16 cellular contexts compared by ENCODE assay signal in genomic region chr4:153116801-153117200, GRCh38.
DNase-seq lines count a peak whose midpoint lies in the region; ATAC-seq and TF ChIP-seq lines count a peak whose summit lies in the region.
"Had no signal": no experiment of that assay in that cellular context is flagged by ENCODE, and none has a peak within 500 bp of the region (broad histone marks: within the 10 kb centered on the region; RNA-seq: fewer than 3 reads in every experiment).

No MANE protein-coding gene starts in this region.

- ATAC-seq in natural killer cell (no peak), naive B cell (ENCODE audit: low read depth in 2 of 2) (no peak), GM19452 (IDR thresholded peaks at IDR 0.05; ENCODE audit: unreplicated experiment) (no peak), T-helper 17 cell (no peak)
- ATAC-seq in natural killer cell treated with Interleukin-12 subunit alpha and Interleukin-12 subunit beta and Interleukin-15 and Interleukin-18, amount 100 ng/mL, for 72 hours, result no peak
- ATAC-seq in stimulated activated effector memory CD8-positive, alpha-beta T cell treated with anti-CD3 and anti-CD28 coated beads, Interleukin-12 subunit alpha, Interleukin-12 subunit beta, amount 100 ng/mL, for 72 hours, result no peak
- ATAC-seq: PC-3 had no signal

- DNase-seq in natural killer cell, result no peak
- DNase-seq in natural killer cell treated with Interleukin-12 subunit alpha and Interleukin-12 subunit beta and Interleukin-15 and Interleukin-18, amount 100 ng/mL, for 72 hours (ENCODE audit: low spot score), result no peak
- no peak for DNase-seq in naive B cell
- DNase-seq in stimulated activated effector memory CD8-positive, alpha-beta T cell treated with anti-CD3 and anti-CD28 coated beads, Interleukin-12 subunit alpha, Interleukin-12 subunit beta, amount 100 ng/mL, for 72 hours (ENCODE audit: low spot score in 2 of 2), result no peak
- DNase-seq in T-helper 17 cell, result no peak
- DNase-seq: activated CD4-positive, alpha-beta T cell treated with anti-CD3 and anti-CD28 coated beads for 48 hours; GF-D8; MV-4-11; NCI-H1694 treated with DMSO at 0.1 percent for 48 hours; PC-3; SHP77 treated with DMSO at 0.1 percent for 48 hours; stomach had no signal

- H3K36me3 ChIP-seq in SU-DHL-6 (ENCODE audit: low read length), result no peaks in the 10 kb centered on the region
- H3K36me3 ChIP-seq: HAP-1, stomach had no signal

- H3K9me3 ChIP-seq in SU-DHL-6 (ENCODE audit: insufficient read depth, low read length) (no peaks in the 10 kb centered on the region), T-helper 17 cell (ENCODE audit: control insufficient read depth, low read length, poor library complexity, severe bottlenecking) (no peaks in the 10 kb centered on the region)
- H3K9me3 ChIP-seq: HAP-1, stomach had no signal

- no peaks in the 10 kb centered on the region for H3K36me3 Mint-ChIP-seq in natural killer cell
- no peaks in the 10 kb centered on the region for H3K36me3 Mint-ChIP-seq in natural killer cell treated with Interleukin-12 subunit alpha and Interleukin-12 subunit beta and Interleukin-15 and Interleukin-18, amount 100 ng/mL, for 72 hours
- no peaks in the 10 kb centered on the region for H3K36me3 Mint-ChIP-seq in naive B cell
- peaks cover 6% of the 10 kb centered on the region for H3K36me3 Mint-ChIP-seq in stimulated activated effector memory CD8-positive, alpha-beta T cell treated with anti-CD3 and anti-CD28 coated beads, Interleukin-12 subunit alpha, Interleukin-12 subunit beta, amount 100 ng/mL, for 72 hours
- H3K36me3 Mint-ChIP-seq in T-helper 17 cell (ENCODE audit: low read depth), result no peaks in the 10 kb centered on the region

- no peaks in the 10 kb centered on the region for H3K9me3 Mint-ChIP-seq in natural killer cell
- no peaks in the 10 kb centered on the region for H3K9me3 Mint-ChIP-seq in natural killer cell treated with Interleukin-12 subunit alpha and Interleukin-12 subunit beta and Interleukin-15 and Interleukin-18, amount 100 ng/mL, for 72 hours
- H3K9me3 Mint-ChIP-seq in naive B cell, result no peaks in the 10 kb centered on the region
- no peaks in the 10 kb centered on the region for H3K9me3 Mint-ChIP-seq in stimulated activated effector memory CD8-positive, alpha-beta T cell treated with anti-CD3 and anti-CD28 coated beads, Interleukin-12 subunit alpha, Interleukin-12 subunit beta, amount 100 ng/mL, for 72 hours
- H3K9me3 Mint-ChIP-seq: activated T-helper 2 cell treated with anti-CD3 and anti-CD28 coated beads, Interferon-gamma antibody, Interleukin-2, Interleukin-4, amounts not matched to agents 10 μg/mL and 5 μg/mL and 100 μg/mL, durations not matched to agents 14 hours and 24 hours and 36 hours had no signal

- H3K27me3 Mint-ChIP-seq in natural killer cell (ENCODE audit: low read depth in 2 of 2), result no peaks in the 10 kb centered on the region
- no peaks in the 10 kb centered on the region for H3K27me3 Mint-ChIP-seq in natural killer cell treated with Interleukin-12 subunit alpha and Interleukin-12 subunit beta and Interleukin-15 and Interleukin-18, amount 100 ng/mL, for 72 hours
- H3K27me3 Mint-ChIP-seq in naive B cell, result no peaks in the 10 kb centered on the region
- no peaks in the 10 kb centered on the region for H3K27me3 Mint-ChIP-seq in T-helper 17 cell

- peak overlapping the region; percentile 60 for H3K4me2 ChIP-seq in SU-DHL-6 (ENCODE audit: low read depth, low read length, poor library complexity, severe bottlenecking)

- H3K9me2 ChIP-seq in SU-DHL-6 (replicated peaks; ENCODE audit: insufficient read depth, low read length), result no peaks in the 10 kb centered on the region

- H2AFZ ChIP-seq in SU-DHL-6 (ENCODE audit: low read depth, low read length, severe bottlenecking), result no peak overlapping the region

- H3K4me3 ChIP-seq in SU-DHL-6 (ENCODE audit: insufficient read depth, low read length, poor library complexity, severe bottlenecking), result no peak overlapping the region
- H3K4me3 ChIP-seq: HAP-1 had no signal

- peak overlapping the region; percentile 71 for H3K27ac ChIP-seq in SU-DHL-6 (ENCODE audit: low read depth, low read length)

- H3K9ac ChIP-seq in SU-DHL-6 (ENCODE audit: low read length), result no peak overlapping the region

- H3K79me2 ChIP-seq in SU-DHL-6 (ENCODE audit: insufficient read depth, low read length), result no peaks in the 10 kb centered on the region

- no peaks in the 10 kb centered on the region for H3K27me3 ChIP-seq in SU-DHL-6 (ENCODE audit: low read length)
- H3K27me3 ChIP-seq: stomach had no signal

- no peaks in the 10 kb centered on the region for H3K4me1 Mint-ChIP-seq in natural killer cell
- peaks cover 4 to 5% of the 10 kb centered on the region in 2 donors for H3K4me1 Mint-ChIP-seq in natural killer cell treated with Interleukin-12 subunit alpha and Interleukin-12 subunit beta and Interleukin-15 and Interleukin-18, amount 100 ng/mL, for 72 hours (ENCODE audit: low read depth in 2 of 2)
- peaks cover 0 to 26% (median 8%) of the 10 kb centered on the region in 3 donors for H3K4me1 Mint-ChIP-seq in naive B cell
- no peaks in the 10 kb centered on the region for H3K4me1 Mint-ChIP-seq in stimulated activated effector memory CD8-positive, alpha-beta T cell treated with anti-CD3 and anti-CD28 coated beads, Interleukin-12 subunit alpha, Interleukin-12 subunit beta, amount 100 ng/mL, for 72 hours
- peaks cover 13% of the 10 kb centered on the region for H3K4me1 Mint-ChIP-seq in T-helper 17 cell

- no peaks in the 10 kb centered on the region for H3F3A ChIP-seq in SU-DHL-6 (ENCODE audit: insufficient read depth)

- intact Hi-C loops in natural killer cell (cut with micrococcal nuclease), result no loop called here

- TF ChIP-seq CTCF in natural killer cell (IDR thresholded peaks at IDR 0.05) (no peak), SU-DHL-6 (IDR thresholded peaks at IDR 0.05; ENCODE audit: insufficient read depth, low read length, poor library complexity, severe bottlenecking) (no peak)

- H3K27ac Mint-ChIP-seq in natural killer cell, result peak overlapping the region in 1 of 2 donors; percentile 75
- H3K27ac Mint-ChIP-seq in natural killer cell treated with Interleukin-12 subunit alpha and Interleukin-12 subunit beta and Interleukin-15 and Interleukin-18, amount 100 ng/mL, for 72 hours, result no peak overlapping the region
- peak overlapping the region; percentile 88 to 97 (median 92) for H3K27ac Mint-ChIP-seq in naive B cell
- H3K27ac Mint-ChIP-seq in stimulated activated effector memory CD8-positive, alpha-beta T cell treated with anti-CD3 and anti-CD28 coated beads, Interleukin-12 subunit alpha, Interleukin-12 subunit beta, amount 100 ng/mL, for 72 hours, result no peak overlapping the region
- H3K27ac Mint-ChIP-seq in T-helper 17 cell, result no peak overlapping the region
- H3K27ac Mint-ChIP-seq: activated T-helper 2 cell treated with anti-CD3 and anti-CD28 coated beads, Interferon-gamma antibody, Interleukin-2, Interleukin-4, amounts not matched to agents 10 μg/mL and 5 μg/mL and 100 μg/mL, durations not matched to agents 14 hours and 24 hours and 36 hours had no signal

- H3K4me3 Mint-ChIP-seq in natural killer cell (peak overlapping the region; percentile 80), naive B cell (peak overlapping the region in 3 of 8 donors; percentile 27 to 78 (median 57)), T-helper 17 cell (no peak overlapping the region)
- H3K4me3 Mint-ChIP-seq in natural killer cell treated with Interleukin-12 subunit alpha and Interleukin-12 subunit beta and Interleukin-15 and Interleukin-18, amount 100 ng/mL, for 72 hours, result no peak overlapping the region
- no peak overlapping the region for H3K4me3 Mint-ChIP-seq in stimulated activated effector memory CD8-positive, alpha-beta T cell treated with anti-CD3 and anti-CD28 coated beads, Interleukin-12 subunit alpha, Interleukin-12 subunit beta, amount 100 ng/mL, for 72 hours

- no peaks in the 10 kb centered on the region for H4K20me1 ChIP-seq in SU-DHL-6 (ENCODE audit: low read depth, low read length)

Comparison
In these comparisons a context has a peak if more than half of its experiments do, and no peak if none do; other contexts are left out.
1. H3K27ac Mint-ChIP-seq: peak in naive B cell (6 of 6); none in natural killer cell treated with Interleukin-12 subunit alpha and Interleukin-12 subunit beta and Interleukin-15 and Interleukin-18, amount 100 ng/mL, for 72 hours (0 of 2), stimulated activated effector memory CD8-positive, alpha-beta T cell treated with anti-CD3 and anti-CD28 coated beads, Interleukin-12 subunit alpha, Interleukin-12 subunit beta, amount 100 ng/mL, for 72 hours (single experiment) and T-helper 17 cell (single experiment).